26 cellular contexts compared by ENCODE assay signal in genomic region chr2:237134831-237135230, GRCh38.
"Had no signal": no experiment of that assay in that cellular context is flagged by ENCODE, and none has a peak within 500 bp of the region (broad histone marks: within the 10 kb centered on the region; RNA-seq: fewer than 3 reads in every experiment).

No MANE protein-coding gene starts in this region.

- H3K4me1 ChIP-seq: pancreas, prostate gland, testis, transverse colon had no signal

- H3K27ac ChIP-seq: hepatocyte, pancreas, prostate gland, testis, VCaP had no signal

- ATAC-seq: activated T-helper 17 cell treated with anti-CD3 and anti-CD28 coated beads, Interleukin-2, amount 50 U/mL, for 72 hours; gastrocnemius medialis; naive thymus-derived CD4-positive, alpha-beta T cell; pancreas; sciatic nerve; stimulated activated naive CD8-positive, alpha-beta T cell treated with anti-CD3 and anti-CD28 coated beads, Interleukin-15, Interleukin-2, amounts not matched to agents 100 U/mL and 50 U/mL, for 24 hours had no signal

- H3K27me3 ChIP-seq: gastrocnemius medialis, hepatocyte, pancreas, testis, transverse colon had no signal

- H3K4me3 ChIP-seq: gastrocnemius medialis, hepatocyte, pancreas, prostate gland, skin epidermis, testis, transverse colon had no signal

- DNase-seq: activated CD4-positive, alpha-beta memory T cell treated with anti-CD3 and anti-CD28 coated beads for 36 hours; activated CD4-positive, alpha-beta T cell treated with anti-CD3 and anti-CD28 coated beads for 48 hours; activated CD8-positive, alpha-beta memory T cell treated with anti-CD3 and anti-CD28 coated beads, Interleukin-2, amount 50 U/mL, for 48 hours; activated gamma-delta T cell treated with Interleukin-2 at 50 U/mL for 16 hours; activated naive CD4-positive, alpha-beta T cell treated with anti-CD3 and anti-CD28 coated beads, Interleukin-2, amount 50 U/mL, for 16 hours; activated T-cell treated with anti-CD3 and anti-CD28 coated beads, Interleukin-2, amount 50 U/mL, for 24 hours; amygdala; central memory CD4-positive, alpha-beta T cell; gastrocnemius medialis; glutamatergic neuron; islet precursor cell; mammary epithelial cell; naive thymus-derived CD4-positive, alpha-beta T cell; pancreas; stimulated activated CD4-positive, alpha-beta T cell treated with anti-CD3 and anti-CD28 coated beads, Interleukin-12 subunit alpha, Interleukin-12 subunit beta, amount 100 ng/mL, for 4 hours; stimulated activated CD4-positive, alpha-beta T cell treated with anti-CD3 and anti-CD28 coated beads, Interleukin-4, amount 100 ng/mL, for 1 hour; stimulated activated naive CD8-positive, alpha-beta T cell treated with anti-CD3 and anti-CD28 coated beads, Interleukin-15, Interleukin-2, amounts not matched to agents 100 U/mL and 50 U/mL, for 24 hours; T-helper 9 cell; testis; transverse colon had no signal

- H3K36me3 ChIP-seq: gastrocnemius medialis, pancreas, prostate gland, transverse colon had no signal

- H3K9me3 ChIP-seq: gastrocnemius medialis, pancreas, prostate gland, testis, transverse colon had no signal
